In the genomic region with DNA sequence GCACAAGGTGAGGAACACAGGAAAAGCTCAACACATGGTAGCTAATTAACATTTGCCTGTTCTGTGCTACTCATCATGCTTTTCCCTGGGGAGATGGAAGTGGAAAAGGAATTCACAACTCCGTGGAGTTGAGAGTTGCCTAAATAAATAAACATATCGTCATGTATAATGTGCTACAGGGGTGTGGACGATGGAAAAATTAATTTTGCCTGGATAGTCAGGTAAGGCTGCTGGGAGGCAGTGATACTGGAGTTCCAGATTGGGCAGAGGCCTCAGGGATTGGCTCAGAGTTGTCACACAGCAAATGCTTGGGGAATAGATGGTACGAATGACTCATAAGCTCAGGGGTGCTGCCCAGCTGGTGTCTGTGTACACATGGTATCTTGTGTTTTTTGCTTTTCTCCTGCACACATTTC, we compare ENCODE assay signal across 15 cellular contexts. TPM values are rescaled to one million over a fixed set of nuclear protein-coding genes. Genes with fewer than 3 reads are reported as not detected.
DNase-seq lines count a peak whose midpoint lies in the region; ATAC-seq and TF ChIP-seq lines count a peak whose summit lies in the region.
"Had no signal": no experiment of that assay in that cellular context is flagged by ENCODE, and none has a peak within 500 bp of the region (broad histone marks: within the 10 kb centered on the region; RNA-seq: fewer than 3 reads in every experiment).

No MANE protein-coding gene starts in this region.

- no peak for ATAC-seq in HG02798 (IDR thresholded peaks at IDR 0.05; ENCODE audit: poor library complexity, unreplicated experiment)
- ATAC-seq: effector memory CD8-positive, alpha-beta T cell had no signal

- TF ChIP-seq POLR2A in NB4 (IDR thresholded peaks at IDR 0.05; ENCODE audit: extremely low read depth, insufficient read length) = no peak

- H3K9me3 ChIP-seq in osteoblast (ENCODE audit: low read depth, low read length) = no peaks in the 10 kb centered on the region
- H3K9me3 ChIP-seq: SJCRH30 had no signal

- H3K27me3 Mint-ChIP-seq in dendritic cell treated with granulocyte-macrophage colony-stimulating factor and Interleukin-4, amounts not matched to agents 40 ng/mL and 50 ng/mL, for 4 days = peaks cover 16% of the 10 kb centered on the region
- H3K27me3 Mint-ChIP-seq in CD14-positive monocyte (ENCODE audit: low read depth in 3 of 3) = peaks cover 2 to 14% (median 7%) of the 10 kb centered on the region in 3 donors

- H3K4me2 ChIP-seq in osteoblast (ENCODE audit: insufficient read depth, low read length) = no peak overlapping the region

- H3K4me3 ChIP-seq in NB4 (ENCODE audit: low read depth, low read length) (no peak overlapping the region), osteoblast (ENCODE audit: insufficient read depth, low read length) (no peak overlapping the region)
- H3K4me3 ChIP-seq: SJCRH30 had no signal

- intact Hi-C loops in dendritic cell treated with granulocyte-macrophage colony-stimulating factor and Interleukin-4, amounts not matched to agents 40 ng/mL and 50 ng/mL, for 4 days (cut with micrococcal nuclease) = no loop called here
- intact Hi-C loops in CD14-positive monocyte (cut with micrococcal nuclease) = no loop called here

- H3K36me3 ChIP-seq in osteoblast (ENCODE audit: insufficient read depth, low read length) = no peaks in the 10 kb centered on the region
- H3K36me3 ChIP-seq: SJCRH30 had no signal

- H4K20me1 ChIP-seq in osteoblast (ENCODE audit: insufficient read depth, low read length) = no peaks in the 10 kb centered on the region

- no peak overlapping the region for H3K27ac ChIP-seq in osteoblast (ENCODE audit: low read depth, low read length)
- H3K27ac ChIP-seq: HL-60, SJCRH30 had no signal

- H3K4me3 Mint-ChIP-seq in dendritic cell treated with granulocyte-macrophage colony-stimulating factor and Interleukin-4, amounts not matched to agents 40 ng/mL and 50 ng/mL, for 4 days = no peak overlapping the region
- H3K4me3 Mint-ChIP-seq in CD14-positive monocyte = no peak overlapping the region
- H3K4me3 Mint-ChIP-seq: activated naive CD8-positive, alpha-beta T cell; effector memory CD8-positive, alpha-beta T cell; immature natural killer cell had no signal

- peaks cover 10% of the 10 kb centered on the region for H3K79me2 ChIP-seq in osteoblast (ENCODE audit: insufficient read depth, low read length)

- TF ChIP-seq CTCF in NB4 (IDR thresholded peaks at IDR 0.05; ENCODE audit: low read depth, low read length) = no peak
- TF ChIP-seq CTCF in osteoblast (IDR thresholded peaks at IDR 0.05; ENCODE audit: extremely low read depth, low read depth, low read length) = no peak
- TF ChIP-seq CTCF in CD14-positive monocyte (IDR thresholded peaks at IDR 0.05) = no peak

- H3K27ac Mint-ChIP-seq in dendritic cell treated with granulocyte-macrophage colony-stimulating factor and Interleukin-4, amounts not matched to agents 40 ng/mL and 50 ng/mL, for 4 days = peak overlapping the region; percentile 8
- no peak overlapping the region for H3K27ac Mint-ChIP-seq in CD14-positive monocyte
- H3K27ac Mint-ChIP-seq: activated naive CD8-positive, alpha-beta T cell; effector memory CD8-positive, alpha-beta T cell had no signal

- no peak overlapping the region for H2AFZ ChIP-seq in osteoblast (ENCODE audit: low read length)

- peaks cover 10% of the 10 kb centered on the region for H3K36me3 Mint-ChIP-seq in dendritic cell treated with granulocyte-macrophage colony-stimulating factor and Interleukin-4, amounts not matched to agents 40 ng/mL and 50 ng/mL, for 4 days (ENCODE audit: low read depth)
- H3K36me3 Mint-ChIP-seq in CD14-positive monocyte = peaks cover 0 to 1% of the 10 kb centered on the region in 2 donors
- H3K36me3 Mint-ChIP-seq: activated naive CD8-positive, alpha-beta T cell; immature natural killer cell had no signal

- peaks cover 19% of the 10 kb centered on the region for H3K27me3 ChIP-seq in osteoblast (ENCODE audit: insufficient read depth, low read length)
- H3K27me3 ChIP-seq: SJCRH30 had no signal

- H3K9me3 Mint-ChIP-seq in dendritic cell treated with granulocyte-macrophage colony-stimulating factor and Interleukin-4, amounts not matched to agents 40 ng/mL and 50 ng/mL, for 4 days = no peaks in the 10 kb centered on the region
- no peaks in the 10 kb centered on the region for H3K9me3 Mint-ChIP-seq in CD14-positive monocyte
- H3K9me3 Mint-ChIP-seq: effector memory CD8-positive, alpha-beta T cell had no signal

- peaks cover 44% of the 10 kb centered on the region for H3K4me1 Mint-ChIP-seq in dendritic cell treated with granulocyte-macrophage colony-stimulating factor and Interleukin-4, amounts not matched to agents 40 ng/mL and 50 ng/mL, for 4 days (ENCODE audit: low read depth)
- H3K4me1 Mint-ChIP-seq in CD14-positive monocyte = peaks cover 44% of the 10 kb centered on the region

- DNase-seq in NCI-H1417 (lab: John Stamatoyannopoulos, UW) (peak in 2 of 3 experiments; percentile 4 to 6), NCI-H1417 treated with DMSO at 0.1 percent for 48 hours (lab: John Stamatoyannopoulos, UW) (no peak), NB4 (ENCODE audit: low read depth) (peak; percentile 14), osteoblast (ENCODE audit: insufficient read length, low spot score, missing footprints) (peak; percentile 71), CD14-positive monocyte (ENCODE audit: low spot score) (no peak)
- no peak for DNase-seq in stimulated activated CD4-positive, alpha-beta T cell treated with anti-CD3 and anti-CD28 coated beads, Interleukin-2, amount 100 ng/mL, for 48 hours
- DNase-seq: 8988T; activated CD4-positive, alpha-beta T cell treated with anti-CD3 and anti-CD28 coated beads, Interleukin-2, amount 50 U/mL, for 1 hour; effector memory CD8-positive, alpha-beta T cell; immature natural killer cell had no signal

- H3K4me1 ChIP-seq in osteoblast (ENCODE audit: insufficient read depth, low read length) = peaks cover 6% of the 10 kb centered on the region
- H3K4me1 ChIP-seq: SJCRH30 had no signal

RNA-seq across cellular contexts. Expression of gene ABHD6, which starts 3.1 kb away (rescaled TPM):
- 5.1 and 5.9 TPM in 2 replicates for total RNA-seq in osteoblast
- polyA plus RNA-seq in CD14-positive monocyte = 10 to 100 TPM in 1 of 2 donors, 1 to 10 TPM in 1; 9.0 to 11.6 TPM

RNA-seq across cellular contexts. Expression of gene DNASE1L3, which starts 23.8 kb away (rescaled TPM):
- not detected in 2 replicates for total RNA-seq in osteoblast
- not detected for polyA plus RNA-seq in CD14-positive monocyte
- total RNA-seq: SJCRH30 had no signal

Comparison
In these comparisons a context has a peak if more than half of its experiments do, and no peak if none do; other contexts are left out.
1. DNase-seq: peak in NCI-H1417 (2 of 3), NB4 (single experiment) and osteoblast (single experiment); none in NCI-H1417 treated with DMSO at 0.1 percent for 48 hours (single experiment), stimulated activated CD4-positive, alpha-beta T cell treated with anti-CD3 and anti-CD28 coated beads, Interleukin-2, amount 100 ng/mL, for 48 hours (0 of 2) and CD14-positive monocyte (single experiment).